12 cellular contexts compared by ENCODE assay signal in genomic region chr4:53508446-53508845, GRCh38.
A peak's percentile ranks its signal among the peaks of the same experiment; 100 is the strongest.
DNase-seq lines count a peak whose midpoint lies in the region; ATAC-seq, FAIRE-seq and TF ChIP-seq lines count a peak whose summit lies in the region.
"Had no signal": no experiment of that assay in that cellular context is flagged by ENCODE, and none has a peak within 500 bp of the region (broad histone marks: within the 10 kb centered on the region; RNA-seq: fewer than 3 reads in every experiment).

No MANE protein-coding gene starts in this region.

- peak; percentile 62 for FAIRE-seq in K562 (lab: Jason Lieb, UNC)
- FAIRE-seq: keratinocyte had no signal

- no peak overlapping the region for H2BK15ac ChIP-seq in mesenchymal stem cell (ENCODE audit: low read depth, poor library complexity, severe bottlenecking)

- no peak overlapping the region for H3K23ac ChIP-seq in mesenchymal stem cell (ENCODE audit: low read length in 2 of 2)

- in situ Hi-C loops in K562 (cut with MboI): no loop called here

- H3K14ac ChIP-seq in mesenchymal stem cell (ENCODE audit: low read length in 2 of 2): no peak overlapping the region

- no peak for TF ChIP-seq RAD21 in K562 (CRISPR knock-in tag; conservative IDR thresholded peaks at IDR 0.05 in 1 of 2, IDR thresholded peaks at IDR 0.05 in 1 of 2)

- TF ChIP-seq POLR2A in K562 (conservative IDR thresholded peaks at IDR 0.05): no peak

- H2BK12ac ChIP-seq in mesenchymal stem cell (ENCODE audit: low read length in 2 of 2): peak overlapping the region in 1 of 2 experiments; percentile 37

- DNase-seq in AG10803 (ENCODE audit: low read depth) (peak; percentile 76), HT-29 (ENCODE audit: low spot score) (peak; percentile 31), K562 (ENCODE audit: extremely low read depth in 1 of 4, low spot score in 3 of 4) (peak in 1 of 4 experiments; percentile 9), mesenchymal stem cell (peak; percentile 57), occipital lobe (lab: John Stamatoyannopoulos, UW) (no peak), NCI-H524 treated with DMSO at 0.1 percent for 48 hours (lab: John Stamatoyannopoulos, UW) (no peak)
- no peak for DNase-seq in activated CD4-positive, CD25-positive, alpha-beta regulatory T cell (lab: John Stamatoyannopoulos, UW)
- DNase-seq: NCI-H1930, nephron progenitor cell had no signal

- intact Hi-C loops in K562 (cut with micrococcal nuclease): loop anchor here (10.0 kb wide), 1 partner anchor 314 kb away; no protein-coding TSS in a partner anchor

- H4K8ac ChIP-seq in mesenchymal stem cell (ENCODE audit: low read length): no peak overlapping the region

- H3K9me1 ChIP-seq in K562 (ENCODE audit: control insufficient read depth, insufficient read depth, low read length): no peaks in the 10 kb centered on the region

- H2AK5ac ChIP-seq in mesenchymal stem cell (ENCODE audit: low read length, severe bottlenecking): no peak overlapping the region

- BruUV-seq in K562 (replicated peaks; lab: Mats Ljungman, UMichigan): no TSS peak

- H3K4ac ChIP-seq in mesenchymal stem cell (ENCODE audit: low read depth in 1 of 2, low read length in 2 of 2): no peak overlapping the region

- H3K9ac ChIP-seq in K562 (ENCODE audit: insufficient read depth in 1 of 2, low read depth in 2 of 2, low read length in 2 of 2) (0 out of 4 replicates have a peak overlapping the region, but pooled peaks of 1 of the 2 experiments have one; percentile 54), mesenchymal stem cell (ENCODE audit: low read length) (peak overlapping the region; percentile 84)

- H3K36me3 ChIP-seq in K562 (ENCODE audit: control insufficient read depth, insufficient read depth, low read length) (no peaks in the 10 kb centered on the region), mesenchymal stem cell (ENCODE audit: control insufficient read depth in 1 of 2, insufficient read depth in 2 of 2, low read depth in 1 of 2, low read length in 2 of 2) (no peaks in the 10 kb centered on the region)

- CTCF ChIA-PET in K562 (lab: Yijun Ruan, JAX; ENCODE audit: low intra/inter-chr PET ratio): no interaction called here

- H2BK5ac ChIP-seq in mesenchymal stem cell (ENCODE audit: low read depth, low read length, poor library complexity, severe bottlenecking): no peak overlapping the region

- H3K4me1 ChIP-seq in K562 (replicated peaks in 1 of 2; ENCODE audit: control insufficient read depth in 2 of 2, insufficient read depth in 2 of 2, low read length in 2 of 2) (peaks cover 4 to 11% of the 10 kb centered on the region in 2 experiments), mesenchymal stem cell (ENCODE audit: control insufficient read depth, insufficient read depth, low read depth, low read length) (peaks cover 3% of the 10 kb centered on the region)

- H3K18ac ChIP-seq in mesenchymal stem cell (ENCODE audit: low read depth in 1 of 2, low read length in 2 of 2): no peak overlapping the region

- H3K27me3 ChIP-seq in K562 (ENCODE audit: control insufficient read depth in 2 of 2, insufficient read depth in 2 of 2, low read length in 2 of 2): peaks cover 0 to 2% of the 10 kb centered on the region in 2 experiments; a peak in 1 of 5 replicates
- H3K27me3 ChIP-seq in mesenchymal stem cell (ENCODE audit: control insufficient read depth in 1 of 2, insufficient read depth in 1 of 2, low read length in 2 of 2): no peaks in the 10 kb centered on the region
- H3K27me3 ChIP-seq: esophagus muscularis mucosa had no signal

- H3K27ac ChIP-seq in K562 (ENCODE audit: extremely low read depth, low read depth, low read length) (no peak overlapping the region; the same call in 2 of the 3 replicates), mesenchymal stem cell (ENCODE audit: low read length, poor library complexity, severe bottlenecking) (no peak overlapping the region)

- no peak overlapping the region for H4K91ac ChIP-seq in mesenchymal stem cell (ENCODE audit: low read length)

- ATAC-seq in K562 (peak; percentile 57), HG02973 (IDR thresholded peaks at IDR 0.05; ENCODE audit: unreplicated experiment) (no peak)

- TF ChIP-seq CTCF in AG10803 (conservative IDR thresholded peaks at IDR 0.05; ENCODE audit: low read length) (peak; percentile 25), K562 (IDR thresholded peaks at IDR 0.05 in 2 of 3, conservative IDR thresholded peaks at IDR 0.05 in 1 of 3; ENCODE audit: insufficient read depth in 2 of 3, low read depth in 1 of 3, low read length in 3 of 3) (peak in 1 of 3 experiments; percentile 17; a peak in 1 of 6 replicates)

- H3K4me3 ChIP-seq in AG10803 (ENCODE audit: low read length): no peak overlapping the region
- H3K4me3 ChIP-seq in K562: no peak overlapping the region
- peak overlapping the region in 1 of 2 experiments; percentile 25 for H3K4me3 ChIP-seq in mesenchymal stem cell (ENCODE audit: insufficient read depth in 1 of 2, low read depth in 1 of 2, low read length in 2 of 2)
- H3K4me3 ChIP-seq: esophagus muscularis mucosa had no signal

- no peak overlapping the region for H2BK120ac ChIP-seq in mesenchymal stem cell (ENCODE audit: low read depth, low read length)

- no peaks in the 10 kb centered on the region for H3K79me2 ChIP-seq in K562 (ENCODE audit: control insufficient read depth, insufficient read depth, low read length)

- H3K79me1 ChIP-seq in mesenchymal stem cell (replicated peaks; ENCODE audit: low read length, poor library complexity, severe bottlenecking): no peaks in the 10 kb centered on the region

- WGBS in K562 (ENCODE audit: insufficient coverage, low coverage, missing lambda C conversion rate): 18% methylated on average over 1 of the region's 1 CpG
- WGBS in mesenchymal stem cell: 0% methylated on average over 1 of the region's 1 CpG

- H3K9me3 ChIP-seq in K562 (replicated peaks; ENCODE audit: control insufficient read depth, insufficient read depth, low read depth, low read length) (no peaks in the 10 kb centered on the region), mesenchymal stem cell (ENCODE audit: control insufficient read depth, low read length) (no peaks in the 10 kb centered on the region)
- H3K9me3 ChIP-seq: esophagus muscularis mucosa had no signal

- H2AFZ ChIP-seq in K562 (ENCODE audit: low read depth, low read length) (peak overlapping the region; percentile 96), mesenchymal stem cell (ENCODE audit: low read depth, low read length) (no peak overlapping the region)

- POLR2A ChIA-PET in K562 (lab: Yijun Ruan, JAX): interaction anchor here (1.1 kb wide), 1 partner anchor 9 kb away, joined by 8 read pairs; no protein-coding TSS in a partner anchor

- H3K4me2 ChIP-seq in K562 (ENCODE audit: insufficient read depth, low read length) (peak overlapping the region; percentile 80; the same call in 1 of the 2 replicates), mesenchymal stem cell (ENCODE audit: low read length, poor library complexity, severe bottlenecking) (no peak overlapping the region)

- no peaks in the 10 kb centered on the region for H4K20me1 ChIP-seq in K562 (replicated peaks; ENCODE audit: control insufficient read depth, insufficient read depth, low read length)

- TF ChIP-seq EP300 in K562 (IDR thresholded peaks at IDR 0.05; ENCODE audit: low read length): no peak

TF ChIP-seq in K562, 482 proteins besides CTCF, POLR2A, EP300 and RAD21:
- TF ChIP-seq ETV5 (CRISPR knock-in tag; IDR thresholded peaks at IDR 0.05; ENCODE audit: low read depth) (no peak), FOS (IDR thresholded peaks at IDR 0.05; ENCODE audit: extremely low read depth, insufficient read length) (no peak), TBL1XR1 (IDR thresholded peaks at IDR 0.05; ENCODE audit: low read length in 2 of 2) (no peak), MTF1 (CRISPR knock-in tag; IDR thresholded peaks at IDR 0.05; ENCODE audit: borderline replicate concordance) (no peak), PHF20 (IDR thresholded peaks at IDR 0.05; ENCODE audit: partially characterized antibody) (no peak)
TF ChIP-seq in K562: peak in this region for 0.

Comparison
In these comparisons a context has a peak if more than half of its experiments do, and no peak if none do; other contexts are left out.
1. DNase-seq: peak in AG10803 (single experiment), HT-29 (single experiment) and mesenchymal stem cell (single experiment); none in occipital lobe (single experiment), activated CD4-positive, CD25-positive, alpha-beta regulatory T cell (0 of 4) and NCI-H524 treated with DMSO at 0.1 percent for 48 hours (single experiment).